9 cellular contexts compared by ENCODE assay signal in the genomic region with DNA sequence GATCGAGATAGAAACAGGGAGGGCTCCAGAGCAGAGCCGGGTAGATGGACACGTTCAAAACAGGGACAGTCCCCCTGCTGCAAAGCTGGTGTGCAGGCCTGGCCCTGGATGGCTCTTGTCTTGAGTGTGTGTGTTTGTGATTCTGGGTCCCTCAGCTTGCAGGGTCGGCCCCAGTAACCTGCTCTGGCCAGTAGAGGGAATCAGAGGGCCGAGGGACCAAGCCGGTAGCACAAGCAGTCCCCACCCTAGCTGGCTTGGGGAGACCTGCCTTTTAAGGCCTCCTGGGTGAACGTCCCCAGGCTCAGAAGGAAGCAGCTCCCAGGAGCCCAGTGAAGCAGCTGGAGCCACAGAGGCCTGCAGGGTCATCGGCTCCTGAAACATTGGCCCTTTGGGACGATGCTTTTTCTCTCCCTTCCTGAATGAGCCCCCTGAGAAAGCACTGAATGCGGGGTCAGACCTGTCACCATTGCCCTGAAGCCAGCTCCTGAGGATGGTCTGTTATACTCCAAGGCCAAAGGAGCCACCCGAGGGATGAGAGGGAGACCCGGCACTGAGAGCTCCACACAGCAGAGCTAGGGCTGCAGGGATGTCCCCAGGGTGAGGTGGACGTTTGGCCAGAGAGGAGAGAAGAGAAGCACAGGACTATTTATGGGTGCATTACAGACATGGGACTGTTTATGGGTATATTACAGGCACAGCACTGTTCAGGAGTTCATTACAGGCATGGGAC. TPM values are rescaled to one million over a fixed set of nuclear protein-coding genes. Genes with fewer than 3 reads are reported as not detected.
DNase-seq lines count a peak whose midpoint lies in the region; ATAC-seq and TF ChIP-seq lines count a peak whose summit lies in the region.
"Had no signal": no experiment of that assay in that cellular context is flagged by ENCODE, and none has a peak within 500 bp of the region (broad histone marks: within the 10 kb centered on the region; RNA-seq: fewer than 3 reads in every experiment).

No MANE protein-coding gene starts in this region.

- no peaks in the 10 kb centered on the region for H3K9me3 Mint-ChIP-seq in activated CD4-positive, alpha-beta memory T cell treated with anti-CD3 and anti-CD28 coated beads for 36 hours
- H3K9me3 Mint-ChIP-seq in activated CD4-positive, alpha-beta memory T cell treated with anti-CD3 and anti-CD28 coated beads, Interleukin-2, amount 10 ng/mL, durations not matched to agents 7 days and 5 days, result no peaks in the 10 kb centered on the region
- H3K9me3 Mint-ChIP-seq in activated naive CD4-positive, alpha-beta T cell treated with anti-CD3 and anti-CD28 coated beads for 36 hours, result no peaks in the 10 kb centered on the region
- H3K9me3 Mint-ChIP-seq: activated naive CD4-positive, alpha-beta T cell treated with anti-CD3 and anti-CD28 coated beads, Interleukin-2, amount 50 U/mL, for 24 hours had no signal

- ATAC-seq in GM18909 (IDR thresholded peaks at IDR 0.05; ENCODE audit: poor library complexity, unreplicated experiment) (no peak), omental fat pad (ENCODE audit: low FRiP score) (no peak)

- intact Hi-C loops in activated CD4-positive, alpha-beta memory T cell treated with anti-CD3 and anti-CD28 coated beads for 36 hours (cut with micrococcal nuclease), result no loop called here
- intact Hi-C loops in activated naive CD4-positive, alpha-beta T cell treated with anti-CD3 and anti-CD28 coated beads for 36 hours (cut with micrococcal nuclease), result no loop called here

- peak in 1 of 3 donors; percentile 1 for TF ChIP-seq CTCF in omental fat pad (IDR thresholded peaks at IDR 0.05)

- H3K4me3 Mint-ChIP-seq in activated CD4-positive, alpha-beta memory T cell treated with anti-CD3 and anti-CD28 coated beads for 36 hours, result no peak overlapping the region
- no peak overlapping the region for H3K4me3 Mint-ChIP-seq in activated CD4-positive, alpha-beta memory T cell treated with anti-CD3 and anti-CD28 coated beads, Interleukin-2, amount 10 ng/mL, durations not matched to agents 7 days and 5 days
- no peak overlapping the region for H3K4me3 Mint-ChIP-seq in activated naive CD4-positive, alpha-beta T cell treated with anti-CD3 and anti-CD28 coated beads for 36 hours
- H3K4me3 Mint-ChIP-seq: activated naive CD4-positive, alpha-beta T cell treated with anti-CD3 and anti-CD28 coated beads, Interleukin-2, amount 50 U/mL, for 24 hours had no signal

- peaks cover 10% of the 10 kb centered on the region for H3K4me1 Mint-ChIP-seq in activated CD4-positive, alpha-beta memory T cell treated with anti-CD3 and anti-CD28 coated beads for 36 hours (ENCODE audit: low read depth)
- peaks cover 6% of the 10 kb centered on the region for H3K4me1 Mint-ChIP-seq in activated CD4-positive, alpha-beta memory T cell treated with anti-CD3 and anti-CD28 coated beads, Interleukin-2, amount 10 ng/mL, durations not matched to agents 7 days and 5 days
- peaks cover 11% of the 10 kb centered on the region for H3K4me1 Mint-ChIP-seq in activated naive CD4-positive, alpha-beta T cell treated with anti-CD3 and anti-CD28 coated beads for 36 hours (ENCODE audit: low read depth)

- DNase-seq in activated CD4-positive, alpha-beta memory T cell treated with anti-CD3 and anti-CD28 coated beads for 36 hours, result peak; percentile 49
- DNase-seq in activated CD4-positive, alpha-beta memory T cell treated with anti-CD3 and anti-CD28 coated beads, Interleukin-2, amount 10 ng/mL, durations not matched to agents 7 days and 5 days, result no peak
- DNase-seq in NCI-H146 (lab: John Stamatoyannopoulos, UW), result peak; percentile 66
- DNase-seq in activated naive CD4-positive, alpha-beta T cell treated with anti-CD3 and anti-CD28 coated beads for 36 hours, result peak; percentile 29
- DNase-seq in hepatic stellate cell (ENCODE audit: low spot score), result peak; percentile 85
- DNase-seq in stimulated activated CD8-positive, alpha-beta memory T cell treated with anti-CD3 and anti-CD28 coated beads, Interleukin-15, amount 100 ng/mL, for 48 hours (ENCODE audit: low read depth in 2 of 2), result peak; percentile 28 to 31
- no peak for DNase-seq in omental fat pad (ENCODE audit: low spot score)

- H3K27ac Mint-ChIP-seq in activated CD4-positive, alpha-beta memory T cell treated with anti-CD3 and anti-CD28 coated beads for 36 hours, result no peak overlapping the region
- H3K27ac Mint-ChIP-seq in activated CD4-positive, alpha-beta memory T cell treated with anti-CD3 and anti-CD28 coated beads, Interleukin-2, amount 10 ng/mL, durations not matched to agents 7 days and 5 days, result no peak overlapping the region
- no peak overlapping the region for H3K27ac Mint-ChIP-seq in activated naive CD4-positive, alpha-beta T cell treated with anti-CD3 and anti-CD28 coated beads for 36 hours
- H3K27ac Mint-ChIP-seq: activated naive CD4-positive, alpha-beta T cell treated with anti-CD3 and anti-CD28 coated beads, Interleukin-2, amount 50 U/mL, for 24 hours had no signal

- CTCF ChIA-PET in activated CD4-positive, alpha-beta memory T cell treated with anti-CD3 and anti-CD28 coated beads for 36 hours (lab: Charles Lee), result interaction anchor here (1.0 to 4.6 kb wide), 14 partner anchors 13 to 350 kb away, joined by 3 to 80 read pairs (median 6); no protein-coding TSS in a partner anchor
- CTCF ChIA-PET in activated CD4-positive, alpha-beta memory T cell treated with anti-CD3 and anti-CD28 coated beads, Interleukin-2, amount 10 ng/mL, durations not matched to agents 7 days and 5 days (lab: Charles Lee), result interaction anchor here (1.6 kb wide), 1 partner anchor 51 kb away, joined by 4 read pairs; no protein-coding TSS in a partner anchor
- CTCF ChIA-PET in activated naive CD4-positive, alpha-beta T cell treated with anti-CD3 and anti-CD28 coated beads for 36 hours (lab: Charles Lee), result interaction anchor here (1.0 to 4.5 kb wide), 12 partner anchors 26 to 317 kb away, joined by 3 to 55 read pairs (median 4); no protein-coding TSS in a partner anchor

- POLR2A ChIA-PET in activated CD4-positive, alpha-beta memory T cell treated with anti-CD3 and anti-CD28 coated beads for 36 hours (lab: Charles Lee), result no interaction called here
- POLR2A ChIA-PET in activated CD4-positive, alpha-beta memory T cell treated with anti-CD3 and anti-CD28 coated beads, Interleukin-2, amount 10 ng/mL, durations not matched to agents 7 days and 5 days (lab: Charles Lee), result no interaction called here

- no peaks in the 10 kb centered on the region for H3K36me3 Mint-ChIP-seq in activated CD4-positive, alpha-beta memory T cell treated with anti-CD3 and anti-CD28 coated beads for 36 hours
- H3K36me3 Mint-ChIP-seq in activated CD4-positive, alpha-beta memory T cell treated with anti-CD3 and anti-CD28 coated beads, Interleukin-2, amount 10 ng/mL, durations not matched to agents 7 days and 5 days (ENCODE audit: low read depth), result no peaks in the 10 kb centered on the region
- no peaks in the 10 kb centered on the region for H3K36me3 Mint-ChIP-seq in activated naive CD4-positive, alpha-beta T cell treated with anti-CD3 and anti-CD28 coated beads for 36 hours (ENCODE audit: low read depth)
- H3K36me3 Mint-ChIP-seq: activated naive CD4-positive, alpha-beta T cell treated with anti-CD3 and anti-CD28 coated beads, Interleukin-2, amount 50 U/mL, for 24 hours had no signal

- H3K27me3 Mint-ChIP-seq in activated CD4-positive, alpha-beta memory T cell treated with anti-CD3 and anti-CD28 coated beads for 36 hours, result peaks cover 6% of the 10 kb centered on the region
- peaks cover 10% of the 10 kb centered on the region for H3K27me3 Mint-ChIP-seq in activated CD4-positive, alpha-beta memory T cell treated with anti-CD3 and anti-CD28 coated beads, Interleukin-2, amount 10 ng/mL, durations not matched to agents 7 days and 5 days
- peaks cover 7% of the 10 kb centered on the region for H3K27me3 Mint-ChIP-seq in activated naive CD4-positive, alpha-beta T cell treated with anti-CD3 and anti-CD28 coated beads for 36 hours (ENCODE audit: low read depth)

RNA-seq across cellular contexts. Expression of a gene that starts 15.4 kb away (rescaled TPM):
- not detected for total RNA-seq in activated CD4-positive, alpha-beta memory T cell treated with anti-CD3 and anti-CD28 coated beads for 36 hours
- total RNA-seq in activated CD4-positive, alpha-beta memory T cell treated with anti-CD3 and anti-CD28 coated beads, Interleukin-2, amount 10 ng/mL, durations not matched to agents 7 days and 5 days, result not detected
- total RNA-seq in activated naive CD4-positive, alpha-beta T cell treated with anti-CD3 and anti-CD28 coated beads for 36 hours, result not detected
- total RNA-seq in omental fat pad, result 10 to 100 TPM in 1 of 4 donors, 1 to 10 TPM in 3; 3.8 to 23.6 (median 6.4) TPM

RNA-seq across cellular contexts. Expression of a gene that starts 57.7 kb away (rescaled TPM):
- 10 to 100 TPM; 27.7 to 29.7 TPM for total RNA-seq in activated CD4-positive, alpha-beta memory T cell treated with anti-CD3 and anti-CD28 coated beads for 36 hours
- total RNA-seq in activated CD4-positive, alpha-beta memory T cell treated with anti-CD3 and anti-CD28 coated beads, Interleukin-2, amount 10 ng/mL, durations not matched to agents 7 days and 5 days, result 1 to 10 TPM in 1 of 2 experiments, under 1 TPM in 1; 0.90 to 1.3 TPM
- total RNA-seq in activated naive CD4-positive, alpha-beta T cell treated with anti-CD3 and anti-CD28 coated beads for 36 hours, result 1 to 10 TPM; 2.5 to 3.0 TPM
- total RNA-seq in omental fat pad, result 100 to 1,000 TPM; 105 to 712 (median 274) TPM

Comparison
In these comparisons a context has a peak if more than half of its experiments do, and no peak if none do; other contexts are left out.
1. DNase-seq: peak in activated CD4-positive, alpha-beta memory T cell treated with anti-CD3 and anti-CD28 coated beads for 36 hours (single experiment), NCI-H146 (single experiment), activated naive CD4-positive, alpha-beta T cell treated with anti-CD3 and anti-CD28 coated beads for 36 hours (single experiment), hepatic stellate cell (single experiment) and stimulated activated CD8-positive, alpha-beta memory T cell treated with anti-CD3 and anti-CD28 coated beads, Interleukin-15, amount 100 ng/mL, for 48 hours (2 of 2); none in activated CD4-positive, alpha-beta memory T cell treated with anti-CD3 and anti-CD28 coated beads, Interleukin-2, amount 10 ng/mL, durations not matched to agents 7 days and 5 days (single experiment) and omental fat pad (single experiment).
2. RNA of a gene that starts 57.7 kb away (total RNA-seq): 105 to 712 TPM in omental fat pad and 27.7 to 29.7 TPM in activated CD4-positive, alpha-beta memory T cell treated with anti-CD3 and anti-CD28 coated beads for 36 hours; 2.5 to 3.0 TPM in activated naive CD4-positive, alpha-beta T cell treated with anti-CD3 and anti-CD28 coated beads for 36 hours and 0.90 to 1.3 TPM in activated CD4-positive, alpha-beta memory T cell treated with anti-CD3 and anti-CD28 coated beads, Interleukin-2, amount 10 ng/mL, durations not matched to agents 7 days and 5 days; every median in the first group is over 4 times any median in the second.
3. RNA of a gene that starts 15.4 kb away (total RNA-seq): 3.8 to 23.6 TPM in omental fat pad; not detected in activated CD4-positive, alpha-beta memory T cell treated with anti-CD3 and anti-CD28 coated beads for 36 hours, not detected in activated CD4-positive, alpha-beta memory T cell treated with anti-CD3 and anti-CD28 coated beads, Interleukin-2, amount 10 ng/mL, durations not matched to agents 7 days and 5 days and not detected in activated naive CD4-positive, alpha-beta T cell treated with anti-CD3 and anti-CD28 coated beads for 36 hours; every median in the first group is over 4 times any median in the second.